29 cellular contexts compared by ENCODE assay signal in the genomic region with DNA sequence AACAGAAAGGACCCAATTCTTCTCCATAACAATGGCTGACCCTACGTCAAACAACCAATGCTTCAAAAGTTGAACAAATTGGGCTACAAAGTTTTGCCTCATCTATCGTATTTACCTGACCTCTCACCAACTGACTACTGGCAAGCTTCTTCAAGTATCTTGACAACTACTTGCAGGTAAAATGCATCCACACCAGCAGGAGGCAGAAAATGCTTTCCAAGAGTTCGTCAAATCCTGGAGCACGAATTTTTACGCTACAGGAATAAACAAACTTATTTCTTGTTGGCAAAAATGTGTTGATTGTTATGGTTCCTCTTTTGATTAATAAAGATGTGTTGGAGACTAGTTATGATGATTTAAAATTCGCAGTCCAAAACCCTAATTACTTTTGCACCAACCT. TPM values are rescaled to one million over a fixed set of nuclear protein-coding genes. Genes with fewer than 3 reads are reported as not detected.
"Had no signal": no experiment of that assay in that cellular context is flagged by ENCODE, and none has a peak within 500 bp of the region (broad histone marks: within the 10 kb centered on the region; RNA-seq: fewer than 3 reads in every experiment).

No MANE protein-coding gene starts in this region.

- H3K9me3 Mint-ChIP-seq: activated B cell treated with CpG ODN at 0.5 μM for 24 hours; activated CD8-positive, alpha-beta T cell treated with anti-CD3 and anti-CD28 coated beads for 36 hours; activated naive CD4-positive, alpha-beta T cell treated with anti-CD3 and anti-CD28 coated beads, Interleukin-2, amount 50 U/mL, for 24 hours; activated T-cell treated with anti-CD3 and anti-CD28 coated beads, Interleukin-2, amount 50 U/mL, for 4 hours; activated T-helper 17 cell treated with anti-CD3 and anti-CD28 coated beads, Interleukin-2, amount 50 U/mL, for 72 hours; neural crest cell; stimulated activated naive B cell treated with anti-CD40 and anti-IgM and Interleukin-4, amounts not matched to agents 10 μg/mL and 1 μg/mL and 100 μg/mL, for 72 hours; T-helper 2 cell treated with Interferon-gamma antibody and Interleukin-4, amounts not matched to agents 5 μg/mL and 100 μg/mL, for 36 hours had no signal

- H3K36me3 Mint-ChIP-seq: activated naive CD4-positive, alpha-beta T cell treated with anti-CD3 and anti-CD28 coated beads, Interleukin-2, amount 50 U/mL, for 24 hours; stimulated activated naive B cell treated with anti-CD40 and anti-IgM and Interleukin-4, amounts not matched to agents 10 μg/mL and 1 μg/mL and 100 μg/mL, for 72 hours had no signal

- DNase-seq: activated B cell treated with CpG ODN at 0.5 μM for 24 hours; activated CD4-positive, alpha-beta T cell treated with anti-CD3 and anti-CD28 coated beads, Interleukin-2, amount 50 U/mL, for 1 hour; activated CD8-positive, alpha-beta T cell treated with anti-CD3 and anti-CD28 coated beads for 36 hours; activated gamma-delta T cell treated with Interleukin-2 at 50 U/mL for 16 hours; activated naive CD8-positive, alpha-beta T cell treated with anti-CD3 and anti-CD28 coated beads, Interleukin-2, amount 50 U/mL, for 24 hours; activated T-cell treated with anti-CD3 and anti-CD28 coated beads, Interleukin-2, amount 50 U/mL, for 4 hours; amygdala; caudate nucleus; dermis blood vessel endothelial cell; effector CD4-positive, alpha-beta T cell; foreskin melanocyte; left lung; lower lobe of right lung; mesenchymal stem cell; naive thymus-derived CD8-positive, alpha-beta T cell; stimulated activated CD4-positive, alpha-beta T cell treated with anti-CD3 and anti-CD28 coated beads, Interleukin-15, amount 100 ng/mL, for 24 hours; stimulated activated CD4-positive, alpha-beta T cell treated with anti-CD3 and anti-CD28 coated beads, Interleukin-2, amount 100 ng/mL, for 24 hours; stimulated activated naive B cell treated with anti-CD40 and anti-IgM and Interleukin-4, amounts not matched to agents 10 μg/mL and 1 μg/mL and 100 μg/mL, for 72 hours; stomach; tibial artery; upper lobe of right lung had no signal

- H3K27me3 ChIP-seq: esophagus muscularis mucosa, left lung, right atrium auricular region, stomach, suprapubic skin, tibial artery, upper lobe of right lung had no signal

- H3K4me1 ChIP-seq: lower lobe of right lung, right atrium auricular region, suprapubic skin, tibial artery, upper lobe of right lung had no signal

- H3K4me3 Mint-ChIP-seq: activated B cell treated with CpG ODN at 0.5 μM for 24 hours; activated CD8-positive, alpha-beta T cell treated with anti-CD3 and anti-CD28 coated beads for 36 hours; activated naive CD4-positive, alpha-beta T cell treated with anti-CD3 and anti-CD28 coated beads, Interleukin-2, amount 50 U/mL, for 24 hours; activated naive CD8-positive, alpha-beta T cell treated with anti-CD3 and anti-CD28 coated beads, Interleukin-2, amount 50 U/mL, for 24 hours; activated T-cell treated with anti-CD3 and anti-CD28 coated beads, Interleukin-2, amount 50 U/mL, for 4 hours; activated T-helper 17 cell treated with anti-CD3 and anti-CD28 coated beads, Interleukin-2, amount 50 U/mL, for 72 hours; naive thymus-derived CD8-positive, alpha-beta T cell; stimulated activated naive B cell treated with anti-CD40 and anti-IgM and Interleukin-4, amounts not matched to agents 10 μg/mL and 1 μg/mL and 100 μg/mL, for 72 hours; T-helper 2 cell treated with Interferon-gamma antibody and Interleukin-4, amounts not matched to agents 5 μg/mL and 100 μg/mL, for 36 hours had no signal

- H3K36me3 ChIP-seq: esophagus muscularis mucosa, left lung, lower lobe of right lung, right atrium auricular region, stomach, suprapubic skin, tibial artery, upper lobe of right lung had no signal

- H3K4me3 ChIP-seq: esophagus muscularis mucosa, left lung, lower lobe of right lung, right atrium auricular region, stomach, suprapubic skin, tibial artery, upper lobe of right lung had no signal

- H3K27me3 Mint-ChIP-seq: stimulated activated naive B cell treated with anti-CD40 and anti-IgM and Interleukin-4, amounts not matched to agents 10 μg/mL and 1 μg/mL and 100 μg/mL, for 72 hours had no signal

- H3K9me3 ChIP-seq: esophagus muscularis mucosa, left lung, lower lobe of right lung, right atrium auricular region, stomach, suprapubic skin, tibial artery, upper lobe of right lung had no signal

- H3K4me1 Mint-ChIP-seq: activated B cell treated with CpG ODN at 0.5 μM for 24 hours; activated naive CD4-positive, alpha-beta T cell treated with anti-CD3 and anti-CD28 coated beads, Interleukin-2, amount 50 U/mL, for 24 hours; activated naive CD8-positive, alpha-beta T cell treated with anti-CD3 and anti-CD28 coated beads, Interleukin-2, amount 50 U/mL, for 24 hours; activated T-helper 17 cell treated with anti-CD3 and anti-CD28 coated beads, Interleukin-2, amount 50 U/mL, for 72 hours; stimulated activated naive B cell treated with anti-CD40 and anti-IgM and Interleukin-4, amounts not matched to agents 10 μg/mL and 1 μg/mL and 100 μg/mL, for 72 hours had no signal

- H3K27ac Mint-ChIP-seq: activated B cell treated with CpG ODN at 0.5 μM for 24 hours; activated CD8-positive, alpha-beta T cell treated with anti-CD3 and anti-CD28 coated beads for 36 hours; activated naive CD4-positive, alpha-beta T cell treated with anti-CD3 and anti-CD28 coated beads, Interleukin-2, amount 50 U/mL, for 24 hours; activated naive CD8-positive, alpha-beta T cell treated with anti-CD3 and anti-CD28 coated beads, Interleukin-2, amount 50 U/mL, for 24 hours; activated T-helper 17 cell treated with anti-CD3 and anti-CD28 coated beads, Interleukin-2, amount 50 U/mL, for 72 hours; naive thymus-derived CD8-positive, alpha-beta T cell; stimulated activated naive B cell treated with anti-CD40 and anti-IgM and Interleukin-4, amounts not matched to agents 10 μg/mL and 1 μg/mL and 100 μg/mL, for 72 hours; T-helper 2 cell treated with Interferon-gamma antibody and Interleukin-4, amounts not matched to agents 5 μg/mL and 100 μg/mL, for 36 hours had no signal

- FAIRE-seq: islet of Langerhans had no signal

- ATAC-seq: activated CD8-positive, alpha-beta T cell treated with anti-CD3 and anti-CD28 coated beads for 36 hours; activated naive CD8-positive, alpha-beta T cell treated with anti-CD3 and anti-CD28 coated beads, Interleukin-2, amount 50 U/mL, for 24 hours; activated T-cell treated with anti-CD3 and anti-CD28 coated beads, Interleukin-2, amount 50 U/mL, for 4 hours; activated T-helper 17 cell treated with anti-CD3 and anti-CD28 coated beads, Interleukin-2, amount 50 U/mL, for 72 hours; left lung; lower lobe of right lung; naive thymus-derived CD8-positive, alpha-beta T cell; stimulated activated naive B cell treated with anti-CD40 and anti-IgM and Interleukin-4, amounts not matched to agents 10 μg/mL and 1 μg/mL and 100 μg/mL, for 72 hours; upper lobe of right lung had no signal

- H3K27ac ChIP-seq: esophagus muscularis mucosa, left lung, lower lobe of right lung, right atrium auricular region, stomach, suprapubic skin, tibial artery, upper lobe of right lung had no signal

RNA-seq across cellular contexts. Expression of gene GAB1, which starts 6.7 kb away (rescaled TPM):
- polyA plus RNA-seq: naive thymus-derived CD8-positive, alpha-beta T cell had no signal
